ENCODE assay signal across 20 cellular contexts in the genomic region with DNA sequence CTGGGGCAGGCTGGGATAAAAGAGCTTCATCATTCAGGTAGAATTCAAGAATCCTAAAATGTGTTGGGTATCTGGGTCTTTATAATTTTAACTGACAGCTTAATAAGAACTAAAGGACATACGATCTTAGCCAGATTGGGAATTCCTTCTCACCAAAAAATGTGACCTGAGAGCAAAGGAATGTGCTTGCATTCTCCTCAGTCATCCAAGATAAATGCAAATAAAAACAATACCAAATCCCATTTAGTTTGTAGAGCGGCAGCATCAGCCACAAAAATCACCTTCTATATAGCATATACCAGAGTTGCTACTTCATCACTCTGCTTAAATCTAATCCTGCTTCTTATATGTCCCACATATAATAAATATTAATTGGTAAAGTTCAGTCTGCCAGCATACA. TPM values are rescaled to one million over a fixed set of nuclear protein-coding genes. Genes with fewer than 3 reads are reported as not detected.
DNase-seq lines count a peak whose midpoint lies in the region; ATAC-seq, FAIRE-seq and TF ChIP-seq lines count a peak whose summit lies in the region.
"Had no signal": no experiment of that assay in that cellular context is flagged by ENCODE, and none has a peak within 500 bp of the region (broad histone marks: within the 10 kb centered on the region; RNA-seq: fewer than 3 reads in every experiment).

No MANE protein-coding gene starts in this region.

- ATAC-seq in PC-3 = peak; percentile 68
- no peak for ATAC-seq in HG03108 (IDR thresholded peaks at IDR 0.05; ENCODE audit: unreplicated experiment)
- ATAC-seq in activated CD8-positive, alpha-beta T cell treated with anti-CD3 and anti-CD28 coated beads, Interleukin-2, amount 10 ng/mL, durations not matched to agents 7 days and 5 days = no peak
- ATAC-seq: heart right ventricle; K562; natural killer cell; right lobe of liver; stimulated activated naive B cell treated with anti-CD40 and anti-IgM and Interleukin-4, amounts not matched to agents 10 μg/mL and 1 μg/mL and 100 μg/mL, for 72 hours had no signal

- no peak overlapping the region for H3K27ac ChIP-seq in PC-3 (ENCODE audit: low read length)
- H3K27ac ChIP-seq: heart right ventricle, left ventricle myocardium inferior, right lobe of liver had no signal

- H4K20me1 ChIP-seq in PC-3 (ENCODE audit: low read length) = no peaks in the 10 kb centered on the region

- no peak for TF ChIP-seq CTCF in PC-3 (conservative IDR thresholded peaks at IDR 0.05; ENCODE audit: low read depth, low read length)
- TF ChIP-seq CTCF in epithelial cell of esophagus (IDR thresholded peaks at IDR 0.05; ENCODE audit: insufficient read depth, low read depth, low read length, missing control alignments) = no peak
- TF ChIP-seq CTCF in D721Med (IDR thresholded peaks at IDR 0.05; ENCODE audit: insufficient read depth, missing control alignments) = no peak

- no peak overlapping the region for H3K9ac ChIP-seq in PC-3 (ENCODE audit: low read length)

- peaks cover 2% of the 10 kb centered on the region for H3K4me1 Mint-ChIP-seq in activated CD4-positive, alpha-beta T cell treated with anti-CD3 and anti-CD28 coated beads, Interleukin-2, amount 10 ng/mL, durations not matched to agents 24 days and 14 days
- no peaks in the 10 kb centered on the region for H3K4me1 Mint-ChIP-seq in activated CD8-positive, alpha-beta T cell treated with anti-CD3 and anti-CD28 coated beads, Interleukin-2, amount 10 ng/mL, durations not matched to agents 7 days and 5 days (ENCODE audit: low read depth)
- H3K4me1 Mint-ChIP-seq: activated CD4-positive, alpha-beta memory T cell treated with anti-CD3 and anti-CD28 coated beads, Interleukin-2, amount 10 ng/mL, durations not matched to agents 7 days and 5 days; brain had no signal

- no peaks in the 10 kb centered on the region for H3K36me3 Mint-ChIP-seq in activated CD4-positive, alpha-beta T cell treated with anti-CD3 and anti-CD28 coated beads, Interleukin-2, amount 10 ng/mL, durations not matched to agents 24 days and 14 days (ENCODE audit: low read depth)
- no peaks in the 10 kb centered on the region for H3K36me3 Mint-ChIP-seq in activated CD8-positive, alpha-beta T cell treated with anti-CD3 and anti-CD28 coated beads, Interleukin-2, amount 10 ng/mL, durations not matched to agents 7 days and 5 days (ENCODE audit: low read depth)
- H3K36me3 Mint-ChIP-seq: natural killer cell; stimulated activated naive B cell treated with anti-CD40 and anti-IgM and Interleukin-4, amounts not matched to agents 10 μg/mL and 1 μg/mL and 100 μg/mL, for 72 hours had no signal

- H3K79me2 ChIP-seq in PC-3 (ENCODE audit: low read length) = no peaks in the 10 kb centered on the region

- no peaks in the 10 kb centered on the region for H3K9me2 ChIP-seq in PC-3 (replicated peaks; ENCODE audit: low read length)

- BruUV-seq in PC-3 (replicated peaks; lab: Mats Ljungman, UMichigan) = no TSS peak

- intact Hi-C loops in PC-3 (cut with micrococcal nuclease) = no loop called here
- intact Hi-C loops in activated CD4-positive, alpha-beta T cell treated with anti-CD3 and anti-CD28 coated beads, Interleukin-2, amount 10 ng/mL, durations not matched to agents 24 days and 14 days (cut with micrococcal nuclease) = loop anchor here (10.0 kb wide), 1 partner anchor 73 kb away; no protein-coding TSS in a partner anchor

- H3F3A ChIP-seq in PC-3 (ENCODE audit: low read length, unreplicated experiment) = no peaks in the 10 kb centered on the region

- H2AFZ ChIP-seq in PC-3 (ENCODE audit: low read length) = no peak overlapping the region

- H3K4me3 Mint-ChIP-seq in activated CD4-positive, alpha-beta T cell treated with anti-CD3 and anti-CD28 coated beads, Interleukin-2, amount 10 ng/mL, durations not matched to agents 24 days and 14 days = no peak overlapping the region
- no peak overlapping the region for H3K4me3 Mint-ChIP-seq in activated CD8-positive, alpha-beta T cell treated with anti-CD3 and anti-CD28 coated beads, Interleukin-2, amount 10 ng/mL, durations not matched to agents 7 days and 5 days
- H3K4me3 Mint-ChIP-seq: activated CD4-positive, alpha-beta memory T cell treated with anti-CD3 and anti-CD28 coated beads, Interleukin-2, amount 10 ng/mL, durations not matched to agents 7 days and 5 days; brain; natural killer cell; stimulated activated naive B cell treated with anti-CD40 and anti-IgM and Interleukin-4, amounts not matched to agents 10 μg/mL and 1 μg/mL and 100 μg/mL, for 72 hours had no signal

- no peak for FAIRE-seq in D721Med (lab: Jason Lieb, UNC)
- FAIRE-seq: K562 had no signal

- CTCF ChIA-PET in PC-3 (lab: Charles Lee) = interaction anchor here (0.6 kb wide), 1 partner anchor 347 kb away, joined by 5 read pairs; no protein-coding TSS in a partner anchor
- CTCF ChIA-PET in activated CD8-positive, alpha-beta T cell treated with anti-CD3 and anti-CD28 coated beads, Interleukin-2, amount 10 ng/mL, durations not matched to agents 7 days and 5 days (lab: Charles Lee) = no interaction called here

- H3K9me3 ChIP-seq in PC-3 (ENCODE audit: low read length) = no peaks in the 10 kb centered on the region
- H3K9me3 ChIP-seq: heart right ventricle, left ventricle myocardium inferior, right lobe of liver had no signal

- H3K4me3 ChIP-seq in PC-3 (ENCODE audit: low read length) (no peak overlapping the region; the same call in 1 of the 2 replicates), epithelial cell of esophagus (ENCODE audit: low read length) (no peak overlapping the region)
- H3K4me3 ChIP-seq: heart right ventricle, K562, left ventricle myocardium inferior, right lobe of liver had no signal

- POLR2A ChIA-PET in PC-3 (lab: Charles Lee; ENCODE audit: unreplicated experiment) = interaction anchor here (0.7 kb wide), 1 partner anchor 17 kb away, joined by 4 read pairs; no protein-coding TSS in a partner anchor
- POLR2A ChIA-PET in activated CD8-positive, alpha-beta T cell treated with anti-CD3 and anti-CD28 coated beads, Interleukin-2, amount 10 ng/mL, durations not matched to agents 7 days and 5 days (lab: Charles Lee) = interaction anchor here (0.8 kb wide), 1 partner anchor 60 kb away, joined by 4 read pairs; no protein-coding TSS in a partner anchor

- H3K27me3 ChIP-seq in PC-3 (ENCODE audit: low read length) = no peaks in the 10 kb centered on the region
- H3K27me3 ChIP-seq: heart right ventricle, right lobe of liver had no signal

- H3K27me3 Mint-ChIP-seq in activated CD4-positive, alpha-beta T cell treated with anti-CD3 and anti-CD28 coated beads, Interleukin-2, amount 10 ng/mL, durations not matched to agents 24 days and 14 days = no peaks in the 10 kb centered on the region
- H3K27me3 Mint-ChIP-seq in activated CD8-positive, alpha-beta T cell treated with anti-CD3 and anti-CD28 coated beads, Interleukin-2, amount 10 ng/mL, durations not matched to agents 7 days and 5 days (ENCODE audit: low read depth) = no peaks in the 10 kb centered on the region
- H3K27me3 Mint-ChIP-seq: activated CD4-positive, alpha-beta memory T cell treated with anti-CD3 and anti-CD28 coated beads, Interleukin-2, amount 10 ng/mL, durations not matched to agents 7 days and 5 days; brain; stimulated activated naive B cell treated with anti-CD40 and anti-IgM and Interleukin-4, amounts not matched to agents 10 μg/mL and 1 μg/mL and 100 μg/mL, for 72 hours had no signal

- DNase-seq in GM03348 (ENCODE audit: low spot score) (peak; percentile 59), PC-3 (peak; percentile 59), epithelial cell of esophagus (ENCODE audit: low read depth) (peak; percentile 7), renal cortical epithelial cell (ENCODE audit: low read depth) (peak; percentile 57), D721Med (ENCODE audit: insufficient read length, low spot score) (no peak)
- DNase-seq in activated CD4-positive, alpha-beta T cell treated with anti-CD3 and anti-CD28 coated beads, Interleukin-2, amount 10 ng/mL, durations not matched to agents 24 days and 14 days = no peak
- no peak for DNase-seq in activated CD8-positive, alpha-beta T cell treated with anti-CD3 and anti-CD28 coated beads, Interleukin-2, amount 10 ng/mL, durations not matched to agents 7 days and 5 days
- DNase-seq: activated CD4-positive, alpha-beta memory T cell treated with anti-CD3 and anti-CD28 coated beads, Interleukin-2, amount 10 ng/mL, durations not matched to agents 7 days and 5 days; heart right ventricle; left ventricle myocardium inferior; natural killer cell; NCI-H146; NCI-H69; right lobe of liver; stimulated activated CD4-positive, alpha-beta T cell treated with anti-CD3 and anti-CD28 coated beads, Interleukin-4, amount 100 ng/mL, for 4 hours; stimulated activated naive B cell treated with anti-CD40 and anti-IgM and Interleukin-4, amounts not matched to agents 10 μg/mL and 1 μg/mL and 100 μg/mL, for 72 hours; T1000 had no signal

- H3K27ac Mint-ChIP-seq in activated CD4-positive, alpha-beta T cell treated with anti-CD3 and anti-CD28 coated beads, Interleukin-2, amount 10 ng/mL, durations not matched to agents 24 days and 14 days = no peak overlapping the region
- no peak overlapping the region for H3K27ac Mint-ChIP-seq in activated CD8-positive, alpha-beta T cell treated with anti-CD3 and anti-CD28 coated beads, Interleukin-2, amount 10 ng/mL, durations not matched to agents 7 days and 5 days
- H3K27ac Mint-ChIP-seq: activated CD4-positive, alpha-beta memory T cell treated with anti-CD3 and anti-CD28 coated beads, Interleukin-2, amount 10 ng/mL, durations not matched to agents 7 days and 5 days; brain; natural killer cell; stimulated activated naive B cell treated with anti-CD40 and anti-IgM and Interleukin-4, amounts not matched to agents 10 μg/mL and 1 μg/mL and 100 μg/mL, for 72 hours had no signal

- H3K36me3 ChIP-seq in PC-3 (ENCODE audit: low read depth, low read length) = no peaks in the 10 kb centered on the region
- H3K36me3 ChIP-seq: heart right ventricle, left ventricle myocardium inferior, right lobe of liver had no signal

- H3K4me1 ChIP-seq in PC-3 (ENCODE audit: insufficient read depth, low read length) = peaks cover 18% of the 10 kb centered on the region
- H3K4me1 ChIP-seq: heart right ventricle, left ventricle myocardium inferior, right lobe of liver had no signal

- no peaks in the 10 kb centered on the region for H3K9me3 Mint-ChIP-seq in activated CD4-positive, alpha-beta T cell treated with anti-CD3 and anti-CD28 coated beads, Interleukin-2, amount 10 ng/mL, durations not matched to agents 24 days and 14 days
- H3K9me3 Mint-ChIP-seq in activated CD8-positive, alpha-beta T cell treated with anti-CD3 and anti-CD28 coated beads, Interleukin-2, amount 10 ng/mL, durations not matched to agents 7 days and 5 days (ENCODE audit: insufficient read depth) = no peaks in the 10 kb centered on the region
- H3K9me3 Mint-ChIP-seq: activated CD4-positive, alpha-beta memory T cell treated with anti-CD3 and anti-CD28 coated beads, Interleukin-2, amount 10 ng/mL, durations not matched to agents 7 days and 5 days; brain; natural killer cell; stimulated activated naive B cell treated with anti-CD40 and anti-IgM and Interleukin-4, amounts not matched to agents 10 μg/mL and 1 μg/mL and 100 μg/mL, for 72 hours had no signal

- peak overlapping the region; percentile 57 for H3K4me2 ChIP-seq in PC-3 (ENCODE audit: low read length)

RNA-seq across cellular contexts. Expression of gene USP49, which starts 16.9 kb away (rescaled TPM):
- total RNA-seq in PC-3 (2014; rRNA removed) (2.3 and 5.7 TPM in 2 replicates), renal cortical epithelial cell (0.87 and 6.3 TPM in 2 replicates)
- 5.8 and 6.3 TPM in 2 replicates for total RNA-seq in activated CD4-positive, alpha-beta T cell treated with anti-CD3 and anti-CD28 coated beads, Interleukin-2, amount 10 ng/mL, durations not matched to agents 24 days and 14 days
- 1 to 10 TPM; 6.2 to 7.8 TPM for total RNA-seq in activated CD8-positive, alpha-beta T cell treated with anti-CD3 and anti-CD28 coated beads, Interleukin-2, amount 10 ng/mL, durations not matched to agents 7 days and 5 days

RNA-seq across cellular contexts. Expression of gene MED20, which starts 42.7 kb away (rescaled TPM):
- total RNA-seq in PC-3 (2014; rRNA removed) (27.5 and 28.5 TPM in 2 replicates), renal cortical epithelial cell (39.2 and 42.5 TPM in 2 replicates)
- total RNA-seq in activated CD4-positive, alpha-beta T cell treated with anti-CD3 and anti-CD28 coated beads, Interleukin-2, amount 10 ng/mL, durations not matched to agents 24 days and 14 days = 21.9 and 22.8 TPM in 2 replicates
- 10 to 100 TPM; 20.6 to 22.3 TPM for total RNA-seq in activated CD8-positive, alpha-beta T cell treated with anti-CD3 and anti-CD28 coated beads, Interleukin-2, amount 10 ng/mL, durations not matched to agents 7 days and 5 days

RNA-seq across cellular contexts. Expression of gene BYSL, which starts 43.1 kb away (rescaled TPM):
- total RNA-seq in PC-3 (2014; rRNA removed) = 46.5 and 84.1 TPM in 2 replicates
- total RNA-seq in renal cortical epithelial cell = 12.5 and 31.4 TPM in 2 replicates
- total RNA-seq in activated CD4-positive, alpha-beta T cell treated with anti-CD3 and anti-CD28 coated beads, Interleukin-2, amount 10 ng/mL, durations not matched to agents 24 days and 14 days = 79.6 and 81.4 TPM in 2 replicates
- total RNA-seq in activated CD8-positive, alpha-beta T cell treated with anti-CD3 and anti-CD28 coated beads, Interleukin-2, amount 10 ng/mL, durations not matched to agents 7 days and 5 days = 10 to 100 TPM; 39.4 to 43.1 TPM

Comparison
In these comparisons a context has a peak if more than half of its experiments do, and no peak if none do; other contexts are left out.
1. DNase-seq: peak in GM03348 (single experiment), PC-3 (single experiment), epithelial cell of esophagus (single experiment) and renal cortical epithelial cell (single experiment); none in activated CD4-positive, alpha-beta T cell treated with anti-CD3 and anti-CD28 coated beads, Interleukin-2, amount 10 ng/mL, durations not matched to agents 24 days and 14 days (single experiment), D721Med (single experiment) and activated CD8-positive, alpha-beta T cell treated with anti-CD3 and anti-CD28 coated beads, Interleukin-2, amount 10 ng/mL, durations not matched to agents 7 days and 5 days (single experiment).